ENCODE assay signal across 18 cellular contexts in genomic region chr20:57581202-57582028, GRCh38. TPM values are rescaled to one million over a fixed set of nuclear protein-coding genes. Genes with fewer than 3 reads are reported as not detected.
DNase-seq lines count a peak whose midpoint lies in the region; ATAC-seq and TF ChIP-seq lines count a peak whose summit lies in the region.
"Had no signal": no experiment of that assay in that cellular context is flagged by ENCODE, and none has a peak within 500 bp of the region (broad histone marks: within the 10 kb centered on the region; RNA-seq: fewer than 3 reads in every experiment).

No MANE protein-coding gene starts in this region.

- no peaks in the 10 kb centered on the region for H3K9me3 Mint-ChIP-seq in endodermal cell
- no peaks in the 10 kb centered on the region for H3K9me3 Mint-ChIP-seq in neural progenitor cell
- H3K9me3 Mint-ChIP-seq: activated naive CD8-positive, alpha-beta T cell treated with anti-CD3 and anti-CD28 coated beads, Interleukin-2, amount 10 ng/mL, durations not matched to agents 7 days and 5 days; dendritic cell treated with granulocyte-macrophage colony-stimulating factor and Interleukin-4, amounts not matched to agents 40 ng/mL and 50 ng/mL, for 4 days; stimulated activated effector memory CD8-positive, alpha-beta T cell treated with anti-CD3 and anti-CD28 coated beads, Interleukin-12 subunit alpha, Interleukin-12 subunit beta, amount 100 ng/mL, for 72 hours had no signal

- intact Hi-C loops in tibial artery (cut with DNase I; ENCODE audit: low total_unique reads) = loop anchor here (5.0 to 10.0 kb wide), 2 partner anchors 194 to 563 kb away; no protein-coding TSS in a partner anchor

- ATAC-seq in GM18861 (IDR thresholded peaks at IDR 0.05; ENCODE audit: unreplicated experiment) = no peak
- ATAC-seq: stimulated activated effector memory CD8-positive, alpha-beta T cell treated with anti-CD3 and anti-CD28 coated beads, Interleukin-12 subunit alpha, Interleukin-12 subunit beta, amount 100 ng/mL, for 72 hours had no signal

- H3K4me1 Mint-ChIP-seq in endodermal cell (peaks cover 3% of the 10 kb centered on the region), neural progenitor cell (peaks cover 30% of the 10 kb centered on the region)
- H3K4me1 Mint-ChIP-seq: activated naive CD8-positive, alpha-beta T cell treated with anti-CD3 and anti-CD28 coated beads, Interleukin-2, amount 10 ng/mL, durations not matched to agents 7 days and 5 days; CD4-positive, CD25-positive, alpha-beta regulatory T cell; stimulated activated effector memory CD8-positive, alpha-beta T cell treated with anti-CD3 and anti-CD28 coated beads, Interleukin-12 subunit alpha, Interleukin-12 subunit beta, amount 100 ng/mL, for 72 hours had no signal

- TF ChIP-seq RAD21 in SK-N-SH (IDR thresholded peaks at IDR 0.05; ENCODE audit: low read length) = no peak

- no peaks in the 10 kb centered on the region for H3K36me3 Mint-ChIP-seq in endodermal cell (ENCODE audit: low read depth)
- no peaks in the 10 kb centered on the region for H3K36me3 Mint-ChIP-seq in neural progenitor cell
- H3K36me3 Mint-ChIP-seq: activated naive CD8-positive, alpha-beta T cell treated with anti-CD3 and anti-CD28 coated beads, Interleukin-2, amount 10 ng/mL, durations not matched to agents 7 days and 5 days; CD4-positive, CD25-positive, alpha-beta regulatory T cell; stimulated activated effector memory CD8-positive, alpha-beta T cell treated with anti-CD3 and anti-CD28 coated beads, Interleukin-12 subunit alpha, Interleukin-12 subunit beta, amount 100 ng/mL, for 72 hours had no signal

- POLR2A ChIA-PET in SK-N-SH (lab: Yijun Ruan, JAX) = no interaction called here

- H3K9me2 ChIP-seq in SK-N-SH = no peaks in the 10 kb centered on the region

- TF ChIP-seq EP300 in SK-N-SH (IDR thresholded peaks at IDR 0.05; ENCODE audit: borderline replicate concordance in 1 of 2, low read depth in 1 of 2, low read length in 1 of 2) = no peak

- 90 to 94% methylated on average over 13 to 14 of the region's 14 CpGs for WGBS in endodermal cell (ENCODE audit: insufficient coverage in 1 of 2, insufficient read length in 1 of 2), 2 experiments
- WGBS in SK-N-SH (ENCODE audit: low lambda C conversion rate) = 40% methylated on average over 8 of the region's 14 CpGs

- H3K4me3 Mint-ChIP-seq in endodermal cell = no peak overlapping the region
- no peak overlapping the region for H3K4me3 Mint-ChIP-seq in neural progenitor cell
- H3K4me3 Mint-ChIP-seq: activated naive CD8-positive, alpha-beta T cell treated with anti-CD3 and anti-CD28 coated beads, Interleukin-2, amount 10 ng/mL, durations not matched to agents 7 days and 5 days; CD4-positive, CD25-positive, alpha-beta regulatory T cell; dendritic cell treated with granulocyte-macrophage colony-stimulating factor and Interleukin-4, amounts not matched to agents 40 ng/mL and 50 ng/mL, for 4 days; stimulated activated effector memory CD8-positive, alpha-beta T cell treated with anti-CD3 and anti-CD28 coated beads, Interleukin-12 subunit alpha, Interleukin-12 subunit beta, amount 100 ng/mL, for 72 hours had no signal

- H2AFZ ChIP-seq in neural progenitor cell (replicated peaks) (no peak overlapping the region), SK-N-SH (ENCODE audit: low read depth) (no peak overlapping the region)

- H3K27me3 Mint-ChIP-seq in endodermal cell (ENCODE audit: insufficient read depth) (peaks cover 3% of the 10 kb centered on the region), neural progenitor cell (ENCODE audit: insufficient read depth, low read depth) (peaks cover 22% of the 10 kb centered on the region)

- H3K79me2 ChIP-seq in neural progenitor cell (ENCODE audit: low read depth) = no peaks in the 10 kb centered on the region
- H3K79me2 ChIP-seq in SK-N-SH (ENCODE audit: insufficient read depth) = no peaks in the 10 kb centered on the region

- H3K9ac ChIP-seq in endodermal cell (ENCODE audit: extremely low read depth, low read length, poor library complexity, severe bottlenecking) = no peak overlapping the region
- no peak overlapping the region for H3K9ac ChIP-seq in neural progenitor cell
- no peak overlapping the region for H3K9ac ChIP-seq in SK-N-SH

- TF ChIP-seq CTCF in NB4 (IDR thresholded peaks at IDR 0.05; ENCODE audit: low read depth, low read length) (no peak), endodermal cell (conservative IDR thresholded peaks at IDR 0.05) (peak; percentile 34), tibial artery (IDR thresholded peaks at IDR 0.05) (no peak), neural progenitor cell (IDR thresholded peaks at IDR 0.05) (no peak), SK-N-SH (IDR thresholded peaks at IDR 0.05) (no peak)

- H3K4me3 ChIP-seq in NB4 (ENCODE audit: low read depth, low read length) (no peak overlapping the region), endodermal cell (ENCODE audit: low read length) (no peak overlapping the region), muscle layer of duodenum (ENCODE audit: low read depth in 1 of 2, low read length in 2 of 2) (peak overlapping the region in 1 of 2 donors; percentile 38), tibial artery (no peak overlapping the region), neural progenitor cell (no peak overlapping the region), SK-N-SH (ENCODE audit: low read depth in 2 of 2, low read length in 1 of 2) (no peak overlapping the region)

- no peak overlapping the region for H3K4me2 ChIP-seq in neural progenitor cell
- H3K4me2 ChIP-seq in SK-N-SH = no peak overlapping the region

- DNase-seq in NB4 (ENCODE audit: low read depth) (peak; percentile 65), endodermal cell (no peak), tibial artery (peak; percentile 59 to 84), neural progenitor cell (ENCODE audit: low spot score) (no peak), iPS-NIHi7 (ENCODE audit: extremely low spot score) (no peak), SK-N-SH (no peak)
- DNase-seq: activated naive CD8-positive, alpha-beta T cell treated with anti-CD3 and anti-CD28 coated beads, Interleukin-2, amount 10 ng/mL, durations not matched to agents 7 days and 5 days; CD4-positive, CD25-positive, alpha-beta regulatory T cell; kidney glomerular epithelial cell; NCI-H1048; NCI-H524; SHP77 treated with DMSO at 0.1 percent for 48 hours; stimulated activated CD4-positive, alpha-beta T cell treated with anti-CD3 and anti-CD28 coated beads, Interleukin-1b, Interleukin-23, amount 100 ng/mL, for 48 hours had no signal

- H3K36me3 ChIP-seq in endodermal cell (ENCODE audit: control insufficient read depth, insufficient read depth, low read length) = no peaks in the 10 kb centered on the region
- no peaks in the 10 kb centered on the region for H3K36me3 ChIP-seq in muscle layer of duodenum (ENCODE audit: control insufficient read depth in 1 of 2, insufficient read depth in 2 of 2, low read length in 2 of 2)
- no peaks in the 10 kb centered on the region for H3K36me3 ChIP-seq in tibial artery
- H3K36me3 ChIP-seq in neural progenitor cell = no peaks in the 10 kb centered on the region
- no peaks in the 10 kb centered on the region for H3K36me3 ChIP-seq in SK-N-SH (replicated peaks in 1 of 2; ENCODE audit: control insufficient read depth in 1 of 2, insufficient read depth in 2 of 2, low read length in 1 of 2)

- no peaks in the 10 kb centered on the region for H3F3A ChIP-seq in neural progenitor cell (ENCODE audit: low read depth)
- no peaks in the 10 kb centered on the region for H3F3A ChIP-seq in SK-N-SH (replicated peaks; ENCODE audit: insufficient read depth)

- H3K27ac ChIP-seq in endodermal cell (ENCODE audit: low read depth, low read length) = no peak overlapping the region
- H3K27ac ChIP-seq in muscle layer of duodenum (ENCODE audit: low read length) = peak overlapping the region; percentile 85
- H3K27ac ChIP-seq in tibial artery = peak overlapping the region; percentile 87 to 95
- H3K27ac ChIP-seq in neural progenitor cell = no peak overlapping the region
- no peak overlapping the region for H3K27ac ChIP-seq in SK-N-SH (ENCODE audit: low read depth in 2 of 2, low read length in 1 of 2)

- CTCF ChIA-PET in SK-N-SH (lab: Yijun Ruan, JAX) = interaction anchor here (0.6 to 21.1 kb wide), 12 partner anchors 11 to 632 kb away, joined by 3 to 403 read pairs (median 7); no protein-coding TSS in a partner anchor

- H3K9me3 ChIP-seq in endodermal cell (ENCODE audit: control insufficient read depth, low read length) (no peaks in the 10 kb centered on the region), muscle layer of duodenum (ENCODE audit: control insufficient read depth in 1 of 2, low read length in 2 of 2) (no peaks in the 10 kb centered on the region), tibial artery (no peaks in the 10 kb centered on the region), neural progenitor cell (ENCODE audit: low read depth) (no peaks in the 10 kb centered on the region), SK-N-SH (no peaks in the 10 kb centered on the region)

- H3K27me3 ChIP-seq in endodermal cell (ENCODE audit: control insufficient read depth, insufficient read depth, low read length, poor library complexity, severe bottlenecking) (no peaks in the 10 kb centered on the region), muscle layer of duodenum (ENCODE audit: low read depth, low read length) (no peaks in the 10 kb centered on the region), tibial artery (peaks cover 0 to 30% of the 10 kb centered on the region in 2 donors), neural progenitor cell (no peaks in the 10 kb centered on the region), SK-N-SH (ENCODE audit: insufficient read depth) (0 out of 2 replicates have a peak, but pooled peaks cover 7% of the 10 kb centered on the region)

- TF ChIP-seq POLR2A in NB4 (IDR thresholded peaks at IDR 0.05; ENCODE audit: extremely low read depth, insufficient read length) = no peak

- H3K27ac Mint-ChIP-seq in endodermal cell = no peak overlapping the region
- no peak overlapping the region for H3K27ac Mint-ChIP-seq in neural progenitor cell
- H3K27ac Mint-ChIP-seq: activated naive CD8-positive, alpha-beta T cell treated with anti-CD3 and anti-CD28 coated beads, Interleukin-2, amount 10 ng/mL, durations not matched to agents 7 days and 5 days; CD4-positive, CD25-positive, alpha-beta regulatory T cell; dendritic cell treated with granulocyte-macrophage colony-stimulating factor and Interleukin-4, amounts not matched to agents 40 ng/mL and 50 ng/mL, for 4 days; stimulated activated effector memory CD8-positive, alpha-beta T cell treated with anti-CD3 and anti-CD28 coated beads, Interleukin-12 subunit alpha, Interleukin-12 subunit beta, amount 100 ng/mL, for 72 hours had no signal

- H4K20me1 ChIP-seq in neural progenitor cell (ENCODE audit: low read depth) (no peaks in the 10 kb centered on the region), SK-N-SH (ENCODE audit: insufficient read depth) (no peaks in the 10 kb centered on the region)

- H3K4me1 ChIP-seq in endodermal cell (ENCODE audit: control insufficient read depth, insufficient read depth, low read length) (no peaks in the 10 kb centered on the region), muscle layer of duodenum (ENCODE audit: control insufficient read depth in 1 of 2, insufficient read depth in 2 of 2, low read length in 2 of 2) (peaks cover 11 to 55% of the 10 kb centered on the region in 2 donors), tibial artery (peaks cover 0 to 68% (median 29%) of the 10 kb centered on the region in 4 donors), neural progenitor cell (peaks cover 7% of the 10 kb centered on the region), SK-N-SH (ENCODE audit: control insufficient read depth in 1 of 2, insufficient read depth in 2 of 2, low read depth in 1 of 2, low read length in 1 of 2) (no peaks in the 10 kb centered on the region; a peak in 1 of 4 replicates)

RNA-seq across cellular contexts. Expression of gene PCK1, which starts 20.5 kb away (rescaled TPM):
- total RNA-seq in endodermal cell = not detected
- polyA plus RNA-seq in endodermal cell (2013, experiment 1 of 2) = 0.25 TPM
- 0.70 TPM for polyA plus RNA-seq in endodermal cell (2013, experiment 2 of 2)
- not detected in 2 replicates for total RNA-seq in neural progenitor cell (ENCODE audit: low replicate concordance)
- polyA plus RNA-seq in SK-N-SH (2012; rRNA removed) = not detected in 2 replicates
- not detected in 2 replicates for polyA plus RNA-seq in SK-N-SH (2012; cell fraction: cytosol; rRNA removed)
- polyA plus RNA-seq in SK-N-SH (2012; cell fraction: nucleus; rRNA removed) = 0.07 TPM in 1 of 2 replicates, not detected in the other
- total RNA-seq: activated naive CD8-positive, alpha-beta T cell treated with anti-CD3 and anti-CD28 coated beads, Interleukin-2, amount 10 ng/mL, durations not matched to agents 7 days and 5 days; CD4-positive, CD25-positive, alpha-beta regulatory T cell had no signal
- polyA plus RNA-seq: CD4-positive, CD25-positive, alpha-beta regulatory T cell had no signal

RNA-seq across cellular contexts. Expression of gene ZBP1, which starts 38.8 kb away (rescaled TPM):
- total RNA-seq in endodermal cell (not detected), neural progenitor cell (ENCODE audit: low replicate concordance) (not detected in 2 replicates)
- not detected for polyA plus RNA-seq in endodermal cell (2013, experiment 1 of 2)
- polyA plus RNA-seq in endodermal cell (2013, experiment 2 of 2) = not detected
- polyA plus RNA-seq in SK-N-SH (2012; rRNA removed) = not detected in 2 replicates
- not detected in 2 replicates for polyA plus RNA-seq in SK-N-SH (2012; cell fraction: cytosol; rRNA removed)
- polyA plus RNA-seq in SK-N-SH (2012; cell fraction: nucleus; rRNA removed) = not detected in 2 replicates
- total RNA-seq: frontal cortex had no signal

RNA-seq across cellular contexts. Expression of gene CTCFL, which starts 56.5 kb away (rescaled TPM):
- total RNA-seq in endodermal cell (1 to 10 TPM in 1 of 2 donors, under 1 TPM in 1; 0.33 to 1.4 TPM), neural progenitor cell (ENCODE audit: low replicate concordance) (0.34 TPM in 1 of 2 replicates, not detected in the other)
- polyA plus RNA-seq in endodermal cell (2013, experiment 1 of 2) = 0.28 TPM
- polyA plus RNA-seq in endodermal cell (2013, experiment 2 of 2) = 0.46 TPM
- polyA plus RNA-seq in SK-N-SH (2012; rRNA removed) = not detected in 2 replicates
- not detected in 2 replicates for polyA plus RNA-seq in SK-N-SH (2012; cell fraction: cytosol; rRNA removed)
- polyA plus RNA-seq in SK-N-SH (2012; cell fraction: nucleus; rRNA removed) = not detected in 2 replicates
- total RNA-seq: activated naive CD8-positive, alpha-beta T cell treated with anti-CD3 and anti-CD28 coated beads, Interleukin-2, amount 10 ng/mL, durations not matched to agents 7 days and 5 days; CD4-positive, CD25-positive, alpha-beta regulatory T cell; frontal cortex had no signal
- polyA plus RNA-seq: CD4-positive, CD25-positive, alpha-beta regulatory T cell had no signal

Comparison
In these comparisons a context has a peak if more than half of its experiments do, and no peak if none do; other contexts are left out.
1. DNase-seq: peak in NB4 (single experiment) and tibial artery (2 of 2); none in endodermal cell (single experiment), neural progenitor cell (single experiment), iPS-NIHi7 (single experiment) and SK-N-SH (single experiment).
2. H3K27ac ChIP-seq: peak in muscle layer of duodenum (single experiment) and tibial artery (2 of 2); none in endodermal cell (single experiment), neural progenitor cell (single experiment) and SK-N-SH (0 of 2).